In genomic region chr11:73647459-73648100, GRCh38 we compare ENCODE assay signal across 8 cellular contexts. TPM values are rescaled to one million over a fixed set of nuclear protein-coding genes. Genes with fewer than 3 reads are reported as not detected.
DNase-seq lines count a peak whose midpoint lies in the region; ATAC-seq and TF ChIP-seq lines count a peak whose summit lies in the region.

No MANE protein-coding gene starts in this region.

- H3K4me1 Mint-ChIP-seq in activated CD8-positive, alpha-beta T cell treated with anti-CD3 and anti-CD28 coated beads, Interleukin-2, amount 10 ng/mL, durations not matched to agents 7 days and 5 days (ENCODE audit: low read depth) = peaks cover 17% of the 10 kb centered on the region

- intact Hi-C loops in dorsolateral prefrontal cortex (cut with DNase I) (no loop called here), lower lobe of right lung (cut with DNase I) (no loop called here)

- H3K36me3 Mint-ChIP-seq in activated CD8-positive, alpha-beta T cell treated with anti-CD3 and anti-CD28 coated beads, Interleukin-2, amount 10 ng/mL, durations not matched to agents 7 days and 5 days (ENCODE audit: low read depth) = no peaks in the 10 kb centered on the region

- H3K27ac ChIP-seq in dorsolateral prefrontal cortex = peak overlapping the region; percentile 68 to 100 (median 96)
- H3K27ac ChIP-seq in lower lobe of right lung = peak overlapping the region; percentile 46

- DNase-seq in NCI-H748 (lab: John Stamatoyannopoulos, UW; ENCODE audit: unreplicated experiment) (peak; percentile 97), dorsolateral prefrontal cortex (peak; percentile 90 to 98 (median 96)), lower lobe of right lung (peak; percentile 94), cortex of kidney (lab: John Stamatoyannopoulos, UW) (no peak)
- peak; percentile 95 for DNase-seq in activated CD8-positive, alpha-beta T cell treated with anti-CD3 and anti-CD28 coated beads, Interleukin-2, amount 10 ng/mL, durations not matched to agents 7 days and 5 days
- peak; percentile 80 to 88 (median 83) for DNase-seq in stimulated activated CD4-positive, alpha-beta T cell treated with anti-CD3 and anti-CD28 coated beads, TNF-alpha, amount 100 ng/mL, for 4 hours (ENCODE audit: low read depth in 3 of 3)

- H3K4me1 ChIP-seq in lower lobe of right lung = peaks cover 9% of the 10 kb centered on the region

- peak; percentile 89 for ATAC-seq in GM18861 (IDR thresholded peaks at IDR 0.05; ENCODE audit: unreplicated experiment)
- peak; percentile 83 for ATAC-seq in HG03354 (IDR thresholded peaks at IDR 0.05; ENCODE audit: poor library complexity, severe bottlenecking, unreplicated experiment)
- peak; percentile 99 for ATAC-seq in activated CD8-positive, alpha-beta T cell treated with anti-CD3 and anti-CD28 coated beads, Interleukin-2, amount 10 ng/mL, durations not matched to agents 7 days and 5 days
- ATAC-seq in lower lobe of right lung = peak; percentile 98 to 99

- H3K4me3 Mint-ChIP-seq in activated CD8-positive, alpha-beta T cell treated with anti-CD3 and anti-CD28 coated beads, Interleukin-2, amount 10 ng/mL, durations not matched to agents 7 days and 5 days = peak overlapping the region; percentile 76

- POLR2A ChIA-PET in activated CD8-positive, alpha-beta T cell treated with anti-CD3 and anti-CD28 coated beads, Interleukin-2, amount 10 ng/mL, durations not matched to agents 7 days and 5 days (lab: Charles Lee) = interaction anchor here (0.7 to 1.6 kb wide), 4 partner anchors 12 to 22 kb away, joined by 3 to 5 read pairs (median 3); no protein-coding TSS in a partner anchor

- TF ChIP-seq CTCF in dorsolateral prefrontal cortex (IDR thresholded peaks at IDR 0.05 in 54 of 56, conservative IDR thresholded peaks at IDR 0.05 in 2 of 56; ENCODE audit: low read depth in 1 of 56, partially characterized antibody in 56 of 56) = peak in 22 of 56 donors; percentile 4 to 44 (median 22)
- TF ChIP-seq CTCF in lower lobe of right lung (IDR thresholded peaks at IDR 0.05) = no peak

- peak overlapping the region; percentile 36 to 94 (median 70) for H3K4me3 ChIP-seq in dorsolateral prefrontal cortex
- H3K4me3 ChIP-seq in lower lobe of right lung = peak overlapping the region; percentile 46

- no peaks in the 10 kb centered on the region for H3K9me3 Mint-ChIP-seq in activated CD8-positive, alpha-beta T cell treated with anti-CD3 and anti-CD28 coated beads, Interleukin-2, amount 10 ng/mL, durations not matched to agents 7 days and 5 days (ENCODE audit: insufficient read depth)

- peak overlapping the region; percentile 78 for H3K27ac Mint-ChIP-seq in activated CD8-positive, alpha-beta T cell treated with anti-CD3 and anti-CD28 coated beads, Interleukin-2, amount 10 ng/mL, durations not matched to agents 7 days and 5 days

- H3K27me3 ChIP-seq in dorsolateral prefrontal cortex (no peaks in the 10 kb centered on the region), lower lobe of right lung (ENCODE audit: low read depth) (peaks cover 3% of the 10 kb centered on the region)

- CTCF ChIA-PET in activated CD8-positive, alpha-beta T cell treated with anti-CD3 and anti-CD28 coated beads, Interleukin-2, amount 10 ng/mL, durations not matched to agents 7 days and 5 days (lab: Charles Lee) = interaction anchor here (1.0 to 4.5 kb wide), 5 partner anchors 13 to 297 kb away, joined by 4 to 28 read pairs (median 6); no protein-coding TSS in a partner anchor

- no peaks in the 10 kb centered on the region for H3K36me3 ChIP-seq in lower lobe of right lung

- H3K9me3 ChIP-seq in lower lobe of right lung = no peaks in the 10 kb centered on the region

- H3K27me3 Mint-ChIP-seq in activated CD8-positive, alpha-beta T cell treated with anti-CD3 and anti-CD28 coated beads, Interleukin-2, amount 10 ng/mL, durations not matched to agents 7 days and 5 days (ENCODE audit: low read depth) = no peaks in the 10 kb centered on the region

RNA-seq across cellular contexts. Expression of gene PLEKHB1, which starts 1.2 kb away (rescaled TPM):
- total RNA-seq in activated CD8-positive, alpha-beta T cell treated with anti-CD3 and anti-CD28 coated beads, Interleukin-2, amount 10 ng/mL, durations not matched to agents 7 days and 5 days = 10 to 100 TPM in 1 of 2 experiments, 1 to 10 TPM in 1; 10.0 to 11.6 TPM
- 1,000 to 10,000 TPM in 25 of 120 experiments, 100 to 1,000 TPM in 95; 327 to 1,697 (median 734) TPM for total RNA-seq in dorsolateral prefrontal cortex
- total RNA-seq in lower lobe of right lung = 35.4 TPM

RNA-seq across cellular contexts. Expression of gene FAM168A, which starts 49.7 kb away (rescaled TPM):
- total RNA-seq in activated CD8-positive, alpha-beta T cell treated with anti-CD3 and anti-CD28 coated beads, Interleukin-2, amount 10 ng/mL, durations not matched to agents 7 days and 5 days = 10 to 100 TPM; 25.9 to 27.8 TPM
- total RNA-seq in dorsolateral prefrontal cortex (100 to 1,000 TPM; 120 to 211 (median 149) TPM), lower lobe of right lung (31.0 TPM)
